Comparison of ENCODE assay signal across 8 cellular contexts in the genomic region with DNA sequence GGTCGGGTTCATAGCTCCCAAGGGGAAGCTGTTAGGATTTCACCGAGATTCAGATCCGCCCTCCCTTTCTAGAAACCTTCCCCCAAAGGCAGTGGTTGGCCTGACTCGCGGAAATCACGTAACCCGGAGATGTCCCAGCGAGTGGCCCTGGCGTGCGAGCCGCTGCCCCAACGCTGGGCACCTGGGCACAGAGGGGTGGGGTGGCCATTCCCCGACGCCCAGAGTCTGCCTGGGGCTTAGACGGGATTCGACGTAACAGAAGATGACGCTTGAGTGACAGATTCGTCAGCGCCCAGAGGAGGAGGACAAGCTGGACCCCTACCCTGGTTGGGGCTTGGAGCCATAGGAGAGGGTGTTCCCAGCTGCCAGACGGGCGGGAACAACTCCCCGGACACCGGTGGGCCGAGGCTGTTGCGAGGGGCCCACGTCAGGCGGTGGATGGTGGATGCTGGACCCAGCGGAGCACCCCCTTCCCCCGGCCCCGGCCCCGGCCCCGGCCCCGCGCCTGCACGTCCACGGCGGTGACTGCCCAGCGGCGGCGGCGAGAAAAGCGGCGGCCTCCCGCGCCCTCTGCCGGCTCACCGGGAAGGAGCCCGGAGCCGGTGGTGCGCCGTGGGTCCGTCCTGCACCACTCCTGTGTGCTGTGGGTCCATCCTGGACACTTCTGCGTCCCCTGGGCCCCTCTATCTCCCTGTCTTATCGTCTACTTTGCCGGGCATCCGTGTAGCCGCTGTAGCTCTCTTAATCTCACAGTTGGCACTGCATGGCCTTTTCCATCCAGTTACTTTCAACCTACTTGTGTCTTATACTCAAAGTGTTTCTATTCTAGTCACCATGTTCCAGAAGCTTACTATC. TPM values are rescaled to one million over a fixed set of nuclear protein-coding genes. Genes with fewer than 3 reads are reported as not detected.
DNase-seq lines count a peak whose midpoint lies in the region; ATAC-seq, FAIRE-seq and TF ChIP-seq lines count a peak whose summit lies in the region.

No MANE protein-coding gene starts in this region.

- H3K4me3 ChIP-seq in K562, result no peak overlapping the region
- no peak overlapping the region for H3K4me3 ChIP-seq in ascending aorta

- no peak overlapping the region for H3K9ac ChIP-seq in K562 (ENCODE audit: insufficient read depth in 1 of 2, low read depth in 2 of 2, low read length in 2 of 2)

- WGBS in K562 (ENCODE audit: insufficient coverage, low coverage, missing lambda C conversion rate), result 10% methylated on average over 21 of the region's 58 CpGs

- H3K9me3 ChIP-seq in K562 (replicated peaks; ENCODE audit: control insufficient read depth, insufficient read depth, low read depth, low read length), result no peaks in the 10 kb centered on the region
- H3K9me3 ChIP-seq in ascending aorta, result no peaks in the 10 kb centered on the region

- CTCF ChIA-PET in K562 (lab: Yijun Ruan, JAX; ENCODE audit: low intra/inter-chr PET ratio), result interaction anchor here (2.1 kb wide), 1 partner anchor 185 kb away, joined by 24 read pairs; no protein-coding TSS in a partner anchor

- no peak for FAIRE-seq in K562 (lab: Jason Lieb, UNC)

- in situ Hi-C loops in K562 (cut with MboI), result loop anchor here (5.0 to 25.0 kb wide), 2 partner anchors 182 to 462 kb away; partner anchors contain the start of gene CFAP46

- TF ChIP-seq POLR2A in K562 (conservative IDR thresholded peaks at IDR 0.05), result no peak

- H3K9me1 ChIP-seq in K562 (ENCODE audit: control insufficient read depth, insufficient read depth, low read length), result no peaks in the 10 kb centered on the region

- TF ChIP-seq CTCF in K562 (IDR thresholded peaks at IDR 0.05 in 2 of 3, conservative IDR thresholded peaks at IDR 0.05 in 1 of 3; ENCODE audit: insufficient read depth in 2 of 3, low read depth in 1 of 3, low read length in 3 of 3) (peak; percentile 44 to 84 (median 66)), ascending aorta (IDR thresholded peaks at IDR 0.05) (peak in 1 of 3 experiments; percentile 23)

- no peaks in the 10 kb centered on the region for H3K79me2 ChIP-seq in K562 (ENCODE audit: control insufficient read depth, insufficient read depth, low read length)

- TF ChIP-seq RAD21 in K562 (CRISPR knock-in tag; conservative IDR thresholded peaks at IDR 0.05 in 1 of 2, IDR thresholded peaks at IDR 0.05 in 1 of 2), result peak; percentile 43 to 60; a peak in 3 of 4 replicates

- POLR2A ChIA-PET in K562 (lab: Yijun Ruan, JAX), result interaction anchor here (0.7 kb wide), 1 partner anchor 57 kb away, joined by 4 read pairs; no protein-coding TSS in a partner anchor

- no TSS peak for BruUV-seq in K562 (replicated peaks; lab: Mats Ljungman, UMichigan)

- H3K27ac ChIP-seq in K562 (ENCODE audit: extremely low read depth, low read depth, low read length) (no peak overlapping the region), ascending aorta (no peak overlapping the region)

- H4K20me1 ChIP-seq in K562 (replicated peaks; ENCODE audit: control insufficient read depth, insufficient read depth, low read length), result no peaks in the 10 kb centered on the region

- H2AFZ ChIP-seq in K562 (ENCODE audit: low read depth, low read length), result no peak overlapping the region

- H3K27me3 ChIP-seq in K562 (ENCODE audit: control insufficient read depth in 2 of 2, insufficient read depth in 2 of 2, low read length in 2 of 2) (no peaks in the 10 kb centered on the region; a peak in 1 of 5 replicates), ascending aorta (no peaks in the 10 kb centered on the region)

- peak; percentile 13 to 21 for DNase-seq in stimulated activated CD4-positive, alpha-beta T cell treated with anti-CD3 and anti-CD28 coated beads, Interleukin-2, amount 100 ng/mL, for 48 hours
- DNase-seq in stimulated activated CD4-positive, alpha-beta T cell treated with anti-CD3 and anti-CD28 coated beads, Interleukin-4, amount 100 ng/mL, for 24 hours, result no peak
- DNase-seq in K562 (ENCODE audit: extremely low read depth in 1 of 4, low spot score in 3 of 4) (peak; percentile 42 to 61 (median 49)), left colon (peak in 1 of 2 donors; percentile 28), NCI-H510A treated with DMSO at 0.1 percent for 48 hours (lab: John Stamatoyannopoulos, UW) (no peak), ascending aorta (ENCODE audit: low spot score in 2 of 2) (no peak), NCI-H524 treated with DMSO at 0.1 percent for 48 hours (lab: John Stamatoyannopoulos, UW) (no peak)

- no peak overlapping the region for H3K4me2 ChIP-seq in K562 (ENCODE audit: insufficient read depth, low read length)

- no peak for TF ChIP-seq EP300 in K562 (IDR thresholded peaks at IDR 0.05; ENCODE audit: low read length)

- ATAC-seq in K562 (peak; percentile 95), left colon (peak; percentile 85), HG03175 (IDR thresholded peaks at IDR 0.05; ENCODE audit: unreplicated experiment) (no peak)

- intact Hi-C loops in K562 (cut with micrococcal nuclease), result no loop called here
- intact Hi-C loops in left colon (cut with DNase I, micrococcal nuclease), result loop anchor here in 1 of 2 donors (10.0 kb wide), 1 partner anchor 290 kb away; no protein-coding TSS in a partner anchor
- intact Hi-C loops in ascending aorta (cut with DNase I), result no loop called here

- H3K36me3 ChIP-seq in K562 (ENCODE audit: control insufficient read depth, insufficient read depth, low read length), result no peaks in the 10 kb centered on the region
- no peaks in the 10 kb centered on the region for H3K36me3 ChIP-seq in ascending aorta

- H3K4me1 ChIP-seq in K562 (replicated peaks in 1 of 2; ENCODE audit: control insufficient read depth in 2 of 2, insufficient read depth in 2 of 2, low read length in 2 of 2) (peaks cover 0 to 25% of the 10 kb centered on the region in 2 experiments; a peak in 3 of 5 replicates), ascending aorta (no peaks in the 10 kb centered on the region)

TF ChIP-seq in K562, 482 proteins besides CTCF, POLR2A, EP300 and RAD21 (continues in another document):
- no peak for TF ChIP-seq HEY1 (CRISPR knock-in tag; IDR thresholded peaks at IDR 0.05; ENCODE audit: borderline replicate concordance)
- TF ChIP-seq HDAC3 (IDR thresholded peaks at IDR 0.05; ENCODE audit: borderline replicate concordance, partially characterized antibody), result no peak
- no peak for TF ChIP-seq HOXB6 (CRISPR knock-in tag; IDR thresholded peaks at IDR 0.05; ENCODE audit: borderline replicate concordance)
- TF ChIP-seq SMC3 (conservative IDR thresholded peaks at IDR 0.05; ENCODE audit: insufficient read depth, low read depth, low read length), result peak; percentile 67
- no peak for TF ChIP-seq KLF6 (CRISPR knock-in tag; IDR thresholded peaks at IDR 0.05; ENCODE audit: borderline replicate concordance)
- no peak for TF ChIP-seq ZNF354B (CRISPR knock-in tag; IDR thresholded peaks at IDR 0.05)
- TF ChIP-seq MCM5 (IDR thresholded peaks at IDR 0.05; ENCODE audit: low read depth), result no peak
- no peak for TF ChIP-seq HDAC8 (tag; IDR thresholded peaks at IDR 0.05)
- TF ChIP-seq SMAD3 (CRISPR knock-in tag; conservative IDR thresholded peaks at IDR 0.05), result no peak
- peak; percentile 56; the same call in 1 of the 2 replicates for TF ChIP-seq STAG1 (CRISPR knock-in tag; IDR thresholded peaks at IDR 0.05; ENCODE audit: borderline replicate concordance)

RNA-seq across cellular contexts. Expression of gene KNDC1, which starts 35.4 kb away (rescaled TPM):
- 0.86 TPM in 1 of 2 replicates, not detected in the other for total RNA-seq in K562 (2011; cell fraction: chromatin; rRNA removed; ENCODE audit: low replicate concordance)
- total RNA-seq in K562 (2011; cell fraction: nucleolus; rRNA removed), result 1.5 and 1.8 TPM in 2 replicates
- 2.1 TPM in 1 of 2 replicates, not detected in the other for total RNA-seq in K562 (2011; cell fraction: nucleoplasm; rRNA removed)
- total RNA-seq in K562 (2014; rRNA removed) (under 0.01 TPM in 1 of 2 replicates, not detected in the other), K562 (2014; rRNA removed; fragmentation: Illumina TruSeq; extraction: Trizol) (not detected in 2 replicates), K562 (2015; rRNA removed; fragmentation: Illumina TruSeq; extraction: Trizol) (not detected in 2 replicates), K562 (2021) (0.11 TPM in 1 of 2 replicates, not detected in the other), left colon (under 1 TPM; 0.06 to 0.20 TPM), ascending aorta (0.21 TPM)
- polyA plus RNA-seq in K562 (2011; rRNA removed) (0.20 and 0.26 TPM in 2 replicates), K562 (2014; fragmentation: Illumina TruSeq; extraction: Trizol) (not detected in 2 replicates), K562 (2014; fragmentation: Nextera tagmentation; extraction: Ambion mirVana) (not detected), K562 (2014; rRNA removed) (0.07 TPM in 1 of 2 replicates, not detected in the other)
- polyA plus RNA-seq in K562 (2011; cell fraction: cytosol; rRNA removed), result 0.04 and 0.18 TPM in 2 replicates
- polyA plus RNA-seq in K562 (2011; cell fraction: nucleus; rRNA removed), result 0.52 and 2.3 TPM in 2 replicates
- polyA plus RNA-seq in K562 (2012), result 0.07 and 1.1 TPM in 2 replicates
- not detected in 2 replicates for polyA minus RNA-seq in K562 (2011; rRNA and poly(A)+ RNA removed)
- polyA minus RNA-seq in K562 (2011; cell fraction: cytosol; rRNA and poly(A)+ RNA removed), result not detected in 2 replicates
- 0.11 and 0.27 TPM in 2 replicates for polyA minus RNA-seq in K562 (2011; cell fraction: nucleus; rRNA and poly(A)+ RNA removed)

RNA-seq across cellular contexts. Expression of gene ADGRA1, which starts 36.9 kb away (rescaled TPM):
- total RNA-seq in K562 (2011; cell fraction: chromatin; rRNA removed; ENCODE audit: low replicate concordance), result 0.14 TPM in 1 of 2 replicates, not detected in the other
- not detected in 2 replicates for total RNA-seq in K562 (2011; cell fraction: nucleolus; rRNA removed)
- total RNA-seq in K562 (2011; cell fraction: nucleoplasm; rRNA removed), result not detected in 2 replicates
- not detected in 2 replicates for total RNA-seq in K562 (2014; rRNA removed)
- not detected in 2 replicates for total RNA-seq in K562 (2014; rRNA removed; fragmentation: Illumina TruSeq; extraction: Trizol)
- total RNA-seq in K562 (2015; rRNA removed; fragmentation: Illumina TruSeq; extraction: Trizol), result not detected in 2 replicates
- total RNA-seq in K562 (2021), result not detected in 2 replicates
- not detected in 2 replicates for polyA plus RNA-seq in K562 (2011; rRNA removed)
- 0.01 TPM in 1 of 2 replicates, not detected in the other for polyA plus RNA-seq in K562 (2011; cell fraction: cytosol; rRNA removed)
- polyA plus RNA-seq in K562 (2011; cell fraction: nucleus; rRNA removed), result not detected in 2 replicates
- not detected in 2 replicates for polyA plus RNA-seq in K562 (2012)
- polyA plus RNA-seq in K562 (2014; fragmentation: Illumina TruSeq; extraction: Trizol), result not detected in 2 replicates
- polyA plus RNA-seq in K562 (2014; fragmentation: Nextera tagmentation; extraction: Ambion mirVana), result not detected
- polyA plus RNA-seq in K562 (2014; rRNA removed), result not detected in 2 replicates
- polyA minus RNA-seq in K562 (2011; rRNA and poly(A)+ RNA removed), result 0.15 TPM in 1 of 2 replicates, not detected in the other
- polyA minus RNA-seq in K562 (2011; cell fraction: cytosol; rRNA and poly(A)+ RNA removed), result not detected in 2 replicates
- polyA minus RNA-seq in K562 (2011; cell fraction: nucleus; rRNA and poly(A)+ RNA removed), result not detected in 2 replicates
- total RNA-seq in left colon, result not detected
- total RNA-seq in ascending aorta, result not detected

Comparison
In these comparisons a context has a peak if more than half of its experiments do, and no peak if none do; other contexts are left out.
1. DNase-seq: peak in stimulated activated CD4-positive, alpha-beta T cell treated with anti-CD3 and anti-CD28 coated beads, Interleukin-2, amount 100 ng/mL, for 48 hours (2 of 2) and K562 (4 of 4); none in stimulated activated CD4-positive, alpha-beta T cell treated with anti-CD3 and anti-CD28 coated beads, Interleukin-4, amount 100 ng/mL, for 24 hours (single experiment), NCI-H510A treated with DMSO at 0.1 percent for 48 hours (single experiment), ascending aorta (0 of 2) and NCI-H524 treated with DMSO at 0.1 percent for 48 hours (single experiment).